17 cellular contexts compared by ENCODE assay signal in genomic region chr6:104705916-104706442, GRCh38.
DNase-seq lines count a peak whose midpoint lies in the region; ATAC-seq and TF ChIP-seq lines count a peak whose summit lies in the region.
"Had no signal": no experiment of that assay in that cellular context is flagged by ENCODE, and none has a peak within 500 bp of the region (broad histone marks: within the 10 kb centered on the region; RNA-seq: fewer than 3 reads in every experiment).

No MANE protein-coding gene starts in this region.

- peak overlapping the region; percentile 27 to 78 (median 58) for H3K27ac ChIP-seq in heart right ventricle

- H3K9me3 Mint-ChIP-seq in natural killer cell (no peaks in the 10 kb centered on the region), immature natural killer cell (peaks cover 0 to 1% (median 0%) of the 10 kb centered on the region in 6 donors)
- H3K9me3 Mint-ChIP-seq: central memory CD8-positive, alpha-beta T cell; naive B cell had no signal

- peaks cover 28 to 34% of the 10 kb centered on the region in 2 donors for H3K4me1 Mint-ChIP-seq in natural killer cell
- peaks cover 28 to 42% of the 10 kb centered on the region in 2 donors for H3K4me1 Mint-ChIP-seq in immature natural killer cell

- H3K27me3 Mint-ChIP-seq in natural killer cell (ENCODE audit: low read depth in 2 of 2) (peaks cover 0 to 6% of the 10 kb centered on the region in 2 donors), immature natural killer cell (ENCODE audit: low read depth in 3 of 3) (no peaks in the 10 kb centered on the region)
- H3K27me3 Mint-ChIP-seq: CD4-positive, CD25-positive, alpha-beta regulatory T cell; central memory CD8-positive, alpha-beta T cell; naive B cell had no signal

- peaks cover 0 to 24% (median 7%) of the 10 kb centered on the region in 9 donors for H3K4me1 ChIP-seq in heart right ventricle

- H3K27me3 ChIP-seq in heart right ventricle: no peaks in the 10 kb centered on the region

- H3K27ac Mint-ChIP-seq in natural killer cell (peak overlapping the region; percentile 51 to 62), immature natural killer cell (peak overlapping the region in 1 of 6 donors; percentile 43)
- H3K27ac Mint-ChIP-seq: naive B cell had no signal

- intact Hi-C loops in heart right ventricle (cut with DNase I) (loop anchor here in 2 of 10 donors (5.0 to 10.0 kb wide), 2 partner anchors 64 to 71 kb away; no protein-coding TSS in a partner anchor), Right ventricle myocardium inferior (cut with DNase I) (loop anchor here (2.0 to 10.0 kb wide), 2 partner anchors 59 to 67 kb away; no protein-coding TSS in a partner anchor), natural killer cell (cut with micrococcal nuclease) (no loop called here)

- no peak overlapping the region for H3K4me3 ChIP-seq in heart right ventricle

- no peaks in the 10 kb centered on the region for H3K36me3 ChIP-seq in heart right ventricle

- POLR2A ChIA-PET in GM10248 (lab: Yijun Ruan, JAX): no interaction called here

- TF ChIP-seq CTCF in heart right ventricle (IDR thresholded peaks at IDR 0.05): no peak
- no peak for TF ChIP-seq CTCF in natural killer cell (IDR thresholded peaks at IDR 0.05)
- no peak for TF ChIP-seq CTCF in GM10248 (IDR thresholded peaks at IDR 0.05; ENCODE audit: control extremely low read depth, extremely low read depth, low read depth, missing control alignments)

- no peak overlapping the region for H3K4me3 Mint-ChIP-seq in natural killer cell
- peak overlapping the region in 2 of 5 donors; percentile 85 to 86 for H3K4me3 Mint-ChIP-seq in immature natural killer cell
- H3K4me3 Mint-ChIP-seq: naive B cell had no signal

- CTCF ChIA-PET in GM10248 (lab: Yijun Ruan, JAX): interaction anchor here (1.1 kb wide), 1 partner anchor 9 kb away, joined by 3 read pairs; no protein-coding TSS in a partner anchor

- DNase-seq in heart right ventricle (no peak), Right ventricle myocardium inferior (ENCODE audit: missing footprints) (no peak), dermis blood vessel endothelial cell (peak; percentile 8), natural killer cell (no peak), KG1 (lab: John Stamatoyannopoulos, UW) (no peak), GM10248 (ENCODE audit: extremely low spot score) (no peak), immature natural killer cell (no peak)
- DNase-seq: CD4-positive, CD25-positive, alpha-beta regulatory T cell; effector memory CD4-positive, alpha-beta T cell; head of caudate nucleus; mammary epithelial cell; naive B cell; NCI-H2081; stimulated activated naive CD8-positive, alpha-beta T cell treated with anti-CD3 and anti-CD28 coated beads, Interleukin-15, Interleukin-2, amounts not matched to agents 100 U/mL and 50 U/mL, for 24 hours had no signal

- H3K9me3 ChIP-seq in heart right ventricle: peaks cover 0 to 3% (median 0%) of the 10 kb centered on the region in 11 donors

- H3K36me3 Mint-ChIP-seq in natural killer cell: no peaks in the 10 kb centered on the region
- H3K36me3 Mint-ChIP-seq in immature natural killer cell: peaks cover 0 to 5% (median 0%) of the 10 kb centered on the region in 3 donors
- H3K36me3 Mint-ChIP-seq: CD4-positive, CD25-positive, alpha-beta regulatory T cell; naive B cell had no signal

- WGBS in heart right ventricle, 2 donors: 86 to 90% methylated on average over 5 of the region's 5 CpGs

- ATAC-seq in heart right ventricle: no peak
- ATAC-seq in Right ventricle myocardium inferior: no peak
- ATAC-seq in natural killer cell: no peak
- ATAC-seq in HG02852 (IDR thresholded peaks at IDR 0.05; ENCODE audit: unreplicated experiment): no peak
- ATAC-seq: activated CD4-positive, CD25-positive, alpha-beta regulatory T cell treated with anti-CD3 and anti-CD28 coated beads, Interleukin-2, amount 50 U/mL, for 24 hours had no signal
